In the genomic region with DNA sequence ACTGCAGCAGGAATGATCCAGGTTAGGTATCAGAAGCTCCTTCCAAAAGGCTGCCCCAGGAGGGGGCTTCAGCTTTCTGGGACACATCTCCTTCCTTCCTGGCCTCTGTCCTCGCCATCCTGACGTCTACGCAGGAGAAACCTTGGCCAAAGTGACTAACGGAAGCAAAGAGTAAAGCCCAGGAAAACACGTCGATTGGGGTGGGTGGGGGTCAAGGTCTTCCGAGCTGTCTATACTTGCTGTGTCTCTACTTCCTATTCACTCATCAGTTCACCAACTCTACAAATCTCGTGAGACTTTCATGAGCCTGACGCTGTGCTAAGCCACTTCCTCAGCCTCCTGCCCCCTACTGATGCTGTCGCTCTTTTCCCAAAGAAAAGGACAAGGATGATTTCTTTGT, we compare ENCODE assay signal across 8 cellular contexts.
DNase-seq lines count a peak whose midpoint lies in the region; ATAC-seq lines count a peak whose summit lies in the region.

No MANE protein-coding gene starts in this region.

- H3K4me3 ChIP-seq in CD8-positive, alpha-beta memory T cell (ENCODE audit: low read length) = peak overlapping the region; percentile 78

- peaks cover 0 to 1% (median 0%) of the 10 kb centered on the region in 3 donors for H3K36me3 Mint-ChIP-seq in CD8-positive, alpha-beta memory T cell
- H3K36me3 Mint-ChIP-seq in activated T-cell treated with anti-CD3 and anti-CD28 coated beads, Interleukin-2, amount 50 U/mL, for 72 hours (ENCODE audit: insufficient read depth in 2 of 2) = no peaks in the 10 kb centered on the region

- H3K4me1 ChIP-seq in CD8-positive, alpha-beta memory T cell (ENCODE audit: insufficient read depth, low read length) = peaks cover 21% of the 10 kb centered on the region

- no peaks in the 10 kb centered on the region for H3K27me3 ChIP-seq in CD8-positive, alpha-beta memory T cell (ENCODE audit: insufficient read depth, low read length, poor library complexity, severe bottlenecking)

- H3K36me3 ChIP-seq in CD8-positive, alpha-beta memory T cell (ENCODE audit: insufficient read depth, low read length) = no peaks in the 10 kb centered on the region

- H3K27ac Mint-ChIP-seq in CD8-positive, alpha-beta memory T cell = peak overlapping the region in 6 of 8 donors; percentile 70 to 83 (median 75)
- peak overlapping the region; percentile 51 for H3K27ac Mint-ChIP-seq in activated T-cell treated with anti-CD3 and anti-CD28 coated beads, Interleukin-2, amount 50 U/mL, for 72 hours

- H3K9me3 ChIP-seq in CD8-positive, alpha-beta memory T cell (ENCODE audit: low read length) = no peaks in the 10 kb centered on the region

- H3K9me3 Mint-ChIP-seq in CD8-positive, alpha-beta memory T cell = no peaks in the 10 kb centered on the region
- H3K9me3 Mint-ChIP-seq in activated T-cell treated with anti-CD3 and anti-CD28 coated beads, Interleukin-2, amount 50 U/mL, for 72 hours = no peaks in the 10 kb centered on the region

- CTCF ChIA-PET in CD8-positive, alpha-beta memory T cell (lab: Charles Lee) = interaction anchor here (1.0 to 4.3 kb wide), 7 partner anchors 8 to 276 kb away, joined by 3 to 34 read pairs (median 6); no protein-coding TSS in a partner anchor

- peak in 1 of 5 donors; percentile 19 for DNase-seq in CD8-positive, alpha-beta memory T cell
- peak; percentile 12 to 18 for DNase-seq in activated T-cell treated with anti-CD3 and anti-CD28 coated beads, Interleukin-2, amount 50 U/mL, for 72 hours
- DNase-seq in midbrain (lab: John Stamatoyannopoulos, UW) = peak; percentile 12
- DNase-seq in stimulated activated CD4-positive, alpha-beta T cell treated with anti-CD3 and anti-CD28 coated beads, Interleukin-12 subunit alpha, Interleukin-12 subunit beta, amount 100 ng/mL, for 4 hours = no peak

- peaks cover 12 to 22% (median 19%) of the 10 kb centered on the region in 3 donors for H3K4me1 Mint-ChIP-seq in CD8-positive, alpha-beta memory T cell
- peaks cover 11% of the 10 kb centered on the region for H3K4me1 Mint-ChIP-seq in activated T-cell treated with anti-CD3 and anti-CD28 coated beads, Interleukin-2, amount 50 U/mL, for 72 hours (ENCODE audit: low read depth)

- peaks cover 0 to 2% of the 10 kb centered on the region in 2 donors for H3K27me3 Mint-ChIP-seq in CD8-positive, alpha-beta memory T cell
- no peaks in the 10 kb centered on the region for H3K27me3 Mint-ChIP-seq in activated T-cell treated with anti-CD3 and anti-CD28 coated beads, Interleukin-2, amount 50 U/mL, for 72 hours (ENCODE audit: low read depth)

- no peak overlapping the region for H3K27ac ChIP-seq in CD8-positive, alpha-beta memory T cell (ENCODE audit: low read depth, low read length)

- POLR2A ChIA-PET in CD8-positive, alpha-beta memory T cell (lab: Charles Lee) = no interaction called here

- ATAC-seq in HG03103 (IDR thresholded peaks at IDR 0.05; ENCODE audit: low read depth, unreplicated experiment) (peak; percentile 60), GM21360 (IDR thresholded peaks at IDR 0.05; ENCODE audit: unreplicated experiment) (no peak), GM18858 (IDR thresholded peaks at IDR 0.05; ENCODE audit: unreplicated experiment) (no peak), GM18502 (IDR thresholded peaks at IDR 0.05; ENCODE audit: poor library complexity, unreplicated experiment) (no peak)
- peak; percentile 73 to 79 for ATAC-seq in activated T-cell treated with anti-CD3 and anti-CD28 coated beads, Interleukin-2, amount 50 U/mL, for 72 hours (replicated peaks in 1 of 2)

- H3K4me3 Mint-ChIP-seq in CD8-positive, alpha-beta memory T cell = peak overlapping the region; percentile 41 to 87 (median 71)
- H3K4me3 Mint-ChIP-seq in activated T-cell treated with anti-CD3 and anti-CD28 coated beads, Interleukin-2, amount 50 U/mL, for 72 hours = peak overlapping the region; percentile 29 to 86

Comparison
In these comparisons a context has a peak if more than half of its experiments do, and no peak if none do; other contexts are left out.
1. ATAC-seq: peak in HG03103 (single experiment) and activated T-cell treated with anti-CD3 and anti-CD28 coated beads, Interleukin-2, amount 50 U/mL, for 72 hours (2 of 2); none in GM21360 (single experiment), GM18858 (single experiment) and GM18502 (single experiment).